8 cellular contexts compared by ENCODE assay signal in genomic region chr19:17281391-17282304, GRCh38. TPM values are rescaled to one million over a fixed set of nuclear protein-coding genes. Genes with fewer than 3 reads are reported as not detected.
DNase-seq lines count a peak whose midpoint lies in the region; ATAC-seq and TF ChIP-seq lines count a peak whose summit lies in the region.

ANKLE1 (plus strand) TSS chr19:17281901; CDS start chr19:17281921, 20 bp downstream.

- ATAC-seq in GM18873 (IDR thresholded peaks at IDR 0.05; ENCODE audit: low FRiP score, unreplicated experiment), result no peak

- peak within 1 kb of the TSS; percentile 33 for H3K4me3 ChIP-seq in BE2C (ENCODE audit: low read depth, low read length)
- H3K4me3 ChIP-seq in OCI-LY7 (ENCODE audit: low read depth, low read length, poor library complexity, severe bottlenecking), result peak within 1 kb of the TSS; percentile 83
- peak within 1 kb of the TSS; percentile 27 to 56 for H3K4me3 ChIP-seq in ascending aorta

- CTCF ChIA-PET in OCI-LY7 (lab: Charles Lee; ENCODE audit: unreplicated experiment), result interaction anchor here (0.6 to 1.3 kb wide), 4 partner anchors 15 to 43 kb away, joined by 3 to 4 read pairs (median 3); no protein-coding TSS in a partner anchor

- no peak for DNase-seq in BE2C
- peak; percentile 56 for DNase-seq in GM19238 (ENCODE audit: insufficient read length, low spot score)
- peak; percentile 82 for DNase-seq in OCI-LY7 (ENCODE audit: low spot score)
- no peak for DNase-seq in ascending aorta (ENCODE audit: low spot score in 2 of 2)
- peak; percentile 69 for DNase-seq in islet precursor cell
- peak; percentile 35 for DNase-seq in stimulated activated CD8-positive, alpha-beta memory T cell treated with anti-CD3 and anti-CD28 coated beads, Interleukin-4, amount 100 ng/mL, for 24 hours (ENCODE audit: low read depth)
- no peak for DNase-seq in NCI-H128 (lab: John Stamatoyannopoulos, UW; ENCODE audit: unreplicated experiment)

- peak within 1 kb of the TSS; percentile 69 for H3K27ac ChIP-seq in OCI-LY7 (ENCODE audit: low read depth, low read length, poor library complexity, severe bottlenecking)
- no peak within 1 kb of the TSS for H3K27ac ChIP-seq in ascending aorta

- no peak for TF ChIP-seq CTCF in BE2C (IDR thresholded peaks at IDR 0.05; ENCODE audit: low read depth, low read length)
- TF ChIP-seq CTCF in OCI-LY7 (conservative IDR thresholded peaks at IDR 0.05; ENCODE audit: low read length), result no peak
- TF ChIP-seq CTCF in ascending aorta (IDR thresholded peaks at IDR 0.05), result no peak

- H3K36me3 ChIP-seq in BE2C (peaks cover 2% of the 10 kb centered on the region; the same call in 1 of the 2 replicates), OCI-LY7 (ENCODE audit: insufficient read depth, low read length) (peaks cover 66% of the 10 kb centered on the region), ascending aorta (peaks cover 17 to 26% of the 10 kb centered on the region in 2 donors)

- peak within 1 kb of the TSS; percentile 92 for H3K4me2 ChIP-seq in OCI-LY7 (ENCODE audit: low read length)

- H3K27me3 ChIP-seq in BE2C (peaks cover 5% of the 10 kb centered on the region; the same call in 1 of the 2 replicates), ascending aorta (peaks cover 8% of the 10 kb centered on the region)

- TSS peak; percentile 61 for BruUV-seq in OCI-LY7 (replicated peaks; lab: Mats Ljungman, UMichigan)

- peaks cover 13% of the 10 kb centered on the region; the same call in 1 of the 2 replicates for H3K79me2 ChIP-seq in OCI-LY7 (ENCODE audit: insufficient read depth, low read depth, low read length)

- H3K4me1 ChIP-seq in BE2C (no peaks in the 10 kb centered on the region), OCI-LY7 (ENCODE audit: insufficient read depth, low read length, poor library complexity, severe bottlenecking) (peaks cover 22% of the 10 kb centered on the region), ascending aorta (peaks cover 7 to 11% of the 10 kb centered on the region in 2 donors)

- peak within 1 kb of the TSS; percentile 76 for H2AFZ ChIP-seq in OCI-LY7 (ENCODE audit: low read length)

- intact Hi-C loops in OCI-LY7 (cut with micrococcal nuclease; ENCODE audit: unreplicated experiment), result loop anchor here (1.0 to 5.0 kb wide), 4 partner anchors 20 to 214 kb away; partner anchors contain the start of genes HAUS8 and MYO9B
- intact Hi-C loops in ascending aorta (cut with DNase I), result loop anchor here (1.0 to 2.0 kb wide), 3 partner anchors 21 to 214 kb away; no protein-coding TSS in a partner anchor

- H3K9me3 ChIP-seq in BE2C (no peaks in the 10 kb centered on the region), OCI-LY7 (ENCODE audit: low read length) (no peaks in the 10 kb centered on the region), ascending aorta (no peaks in the 10 kb centered on the region)

- no peaks in the 10 kb centered on the region for H3K9me2 ChIP-seq in OCI-LY7 (ENCODE audit: insufficient read depth, low read length)

- POLR2A ChIA-PET in OCI-LY7 (lab: Charles Lee), result interaction anchor here (0.5 to 3.5 kb wide), 9 partner anchors 15 to 707 kb away, joined by 3 to 28 read pairs (median 3); partner anchors contain the start of genes BABAM1 and USHBP1

- H4K20me1 ChIP-seq in OCI-LY7 (ENCODE audit: insufficient read depth, low read length), result no peaks in the 10 kb centered on the region

RNA-seq across cellular contexts. Expression of gene ANKLE1, which starts in this region (rescaled TPM):
- polyA plus RNA-seq in BE2C (2012; ENCODE audit: insufficient read depth, insufficient read length, low read depth), result 0.32 TPM
- total RNA-seq in OCI-LY7 (2014; rRNA removed; shearing (Covaris generic)), result 35.2 and 45.1 TPM in 2 replicates
- total RNA-seq in OCI-LY7 (2022), result 53.7 and 59.4 TPM in 2 replicates
- not detected for total RNA-seq in ascending aorta

Comparison
In these comparisons a context has a peak if more than half of its experiments do, and no peak if none do; other contexts are left out.
1. RNA of gene ANKLE1 (total RNA-seq): 35.2 to 59.4 TPM in OCI-LY7; not detected in ascending aorta (single experiment); every median in the first group is over 10 times any median in the second.
2. DNase-seq: peak in GM19238 (single experiment), OCI-LY7 (single experiment), islet precursor cell (single experiment) and stimulated activated CD8-positive, alpha-beta memory T cell treated with anti-CD3 and anti-CD28 coated beads, Interleukin-4, amount 100 ng/mL, for 24 hours (single experiment); none in BE2C (single experiment), ascending aorta (0 of 2) and NCI-H128 (single experiment).
3. H3K4me3 ChIP-seq: peak in every context shown above with its lines; median percentile 83 in OCI-LY7; 42 in ascending aorta; 33 in BE2C.